Comparison of ENCODE assay signal across 1 cellular context in the genomic region with DNA sequence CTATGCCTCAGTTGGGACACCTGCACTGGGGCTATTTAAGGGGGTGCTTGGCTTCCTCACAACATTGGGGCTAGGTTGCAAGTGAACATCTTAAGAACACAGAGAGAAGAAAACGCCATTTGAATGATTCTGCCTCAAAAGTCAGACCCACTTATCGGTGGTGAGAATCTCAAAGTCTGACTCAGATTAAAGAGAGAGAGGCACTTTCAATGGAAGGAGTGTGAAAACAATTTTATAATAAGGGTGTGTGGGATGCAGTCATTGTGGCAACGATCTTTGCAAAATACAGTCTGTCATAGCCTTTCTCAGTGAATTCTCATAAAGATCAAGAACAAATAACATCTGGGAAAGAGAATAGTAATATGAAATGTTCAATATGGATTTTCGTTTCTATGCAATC.
TF ChIP-seq lines count a peak whose summit lies in the region.

No MANE protein-coding gene starts in this region.

TF ChIP-seq in IMR-90, 13 proteins besides CTCF, POLR2A, EP300 and RAD21:
- no peak for TF ChIP-seq BHLHE40 (IDR thresholded peaks at IDR 0.05; ENCODE audit: low read depth, low read length)
- TF ChIP-seq RCOR1 (IDR thresholded peaks at IDR 0.05; ENCODE audit: insufficient replicate concordance, low read length): no peak
- no peak for TF ChIP-seq CHD1 (IDR thresholded peaks at IDR 0.05; ENCODE audit: low read depth, low read length)
- TF ChIP-seq CEBPB (IDR thresholded peaks at IDR 0.05; ENCODE audit: low read depth, low read length): no peak
- TF ChIP-seq SMC3 (IDR thresholded peaks at IDR 0.05; ENCODE audit: low read depth, low read length): no peak
- TF ChIP-seq, protein P1, sequence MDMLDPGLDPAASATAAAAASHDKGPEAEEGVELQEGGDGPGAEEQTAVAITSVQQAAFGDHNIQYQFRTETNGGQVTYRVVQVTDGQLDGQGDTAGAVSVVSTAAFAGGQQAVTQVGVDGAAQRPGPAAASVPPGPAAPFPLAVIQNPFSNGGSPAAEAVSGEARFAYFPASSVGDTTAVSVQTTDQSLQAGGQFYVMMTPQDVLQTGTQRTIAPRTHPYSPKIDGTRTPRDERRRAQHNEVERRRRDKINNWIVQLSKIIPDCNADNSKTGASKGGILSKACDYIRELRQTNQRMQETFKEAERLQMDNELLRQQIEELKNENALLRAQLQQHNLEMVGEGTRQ (IDR thresholded peaks at IDR 0.05; ENCODE audit: low read depth, low read length): no peak
- TF ChIP-seq, protein P2, sequence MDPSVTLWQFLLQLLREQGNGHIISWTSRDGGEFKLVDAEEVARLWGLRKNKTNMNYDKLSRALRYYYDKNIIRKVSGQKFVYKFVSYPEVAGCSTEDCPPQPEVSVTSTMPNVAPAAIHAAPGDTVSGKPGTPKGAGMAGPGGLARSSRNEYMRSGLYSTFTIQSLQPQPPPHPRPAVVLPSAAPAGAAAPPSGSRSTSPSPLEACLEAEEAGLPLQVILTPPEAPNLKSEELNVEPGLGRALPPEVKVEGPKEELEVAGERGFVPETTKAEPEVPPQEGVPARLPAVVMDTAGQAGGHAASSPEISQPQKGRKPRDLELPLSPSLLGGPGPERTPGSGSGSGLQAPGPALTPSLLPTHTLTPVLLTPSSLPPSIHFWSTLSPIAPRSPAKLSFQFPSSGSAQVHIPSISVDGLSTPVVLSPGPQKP (IDR thresholded peaks at IDR 0.05; ENCODE audit: borderline replicate concordance, low read depth, low read length): no peak
- no peak for TF ChIP-seq MAZ (IDR thresholded peaks at IDR 0.05; ENCODE audit: borderline replicate concordance, low read depth, low read length)
- TF ChIP-seq FOS (IDR thresholded peaks at IDR 0.05; ENCODE audit: low read depth, low read length): no peak
- no peak for TF ChIP-seq NFE2L2 (IDR thresholded peaks at IDR 0.05; ENCODE audit: low read depth, low read length)
